ENCODE assay signal across 2 cellular contexts in genomic region chr11:19281555-19281954, GRCh38.
TF ChIP-seq lines count a peak whose summit lies in the region.

No MANE protein-coding gene starts in this region.

TF ChIP-seq in IMR-90, 13 proteins besides CTCF, POLR2A, EP300 and RAD21:
- TF ChIP-seq CEBPB (IDR thresholded peaks at IDR 0.05; ENCODE audit: low read depth, low read length) (no peak), MAFK (IDR thresholded peaks at IDR 0.05; ENCODE audit: low read depth, low read length) (peak; percentile 57)

TF ChIP-seq in GM12878, 131 proteins besides CTCF, POLR2A, EP300 and RAD21:
- TF ChIP-seq HDAC2 (IDR thresholded peaks at IDR 0.05) (no peak), CEBPZ (IDR thresholded peaks at IDR 0.05; ENCODE audit: low read depth, low read length) (no peak), MEF2A (IDR thresholded peaks at IDR 0.05; ENCODE audit: insufficient read depth, low read depth, low read length) (no peak), EED (IDR thresholded peaks at IDR 0.05; ENCODE audit: low read depth) (no peak), NKRF (conservative IDR thresholded peaks at IDR 0.05) (no peak), RUNX3 (IDR thresholded peaks at IDR 0.05; ENCODE audit: low read length) (no peak), IKZF1 (conservative IDR thresholded peaks at IDR 0.05) (no peak), SMARCA5 (IDR thresholded peaks at IDR 0.05) (no peak), SMC3 (IDR thresholded peaks at IDR 0.05; ENCODE audit: borderline replicate concordance, low read length) (no peak), ZBED1 (IDR thresholded peaks at IDR 0.05; ENCODE audit: borderline replicate concordance) (no peak), SREBF1 (IDR thresholded peaks at IDR 0.05; ENCODE audit: low read length) (no peak), KAT2A (conservative IDR thresholded peaks at IDR 0.05; ENCODE audit: control insufficient read depth, low read depth, low read length) (no peak), CUX1 (IDR thresholded peaks at IDR 0.05; ENCODE audit: insufficient replicate concordance, low read depth, low read length) (no peak), LARP7 (IDR thresholded peaks at IDR 0.05) (no peak), CBX5 (IDR thresholded peaks at IDR 0.05; ENCODE audit: low read depth) (no peak), NRF1 (conservative IDR thresholded peaks at IDR 0.05; ENCODE audit: low read depth, low read length) (no peak), NFXL1 (IDR thresholded peaks at IDR 0.05; ENCODE audit: borderline replicate concordance) (no peak)
